9 cellular contexts compared by ENCODE assay signal in genomic region chr5:41193462-41194166, GRCh38. TPM values are rescaled to one million over a fixed set of nuclear protein-coding genes. Genes with fewer than 3 reads are reported as not detected.
DNase-seq lines count a peak whose midpoint lies in the region; ATAC-seq, FAIRE-seq and TF ChIP-seq lines count a peak whose summit lies in the region.
"Had no signal": no experiment of that assay in that cellular context is flagged by ENCODE, and none has a peak within 500 bp of the region (broad histone marks: within the 10 kb centered on the region; RNA-seq: fewer than 3 reads in every experiment).

No MANE protein-coding gene starts in this region.

- 15 to 26% methylated on average over 5 of the region's 5 CpGs for WGBS in GM23248 (ENCODE audit: low coverage in 1 of 2, low lambda C conversion rate in 2 of 2, missing lambda C conversion rate in 2 of 2), 2 experiments
- WGBS in right cardiac atrium: 6% methylated on average over 5 of the region's 5 CpGs

- no peaks in the 10 kb centered on the region for H3K27me3 ChIP-seq in GM23248 (replicated peaks; ENCODE audit: insufficient read depth)
- H3K27me3 ChIP-seq in astrocyte (ENCODE audit: insufficient read depth, low read length): no peaks in the 10 kb centered on the region
- H3K27me3 ChIP-seq in right cardiac atrium (ENCODE audit: control insufficient read depth, insufficient read depth): no peaks in the 10 kb centered on the region
- no peaks in the 10 kb centered on the region for H3K27me3 ChIP-seq in gastrocnemius medialis

- no peaks in the 10 kb centered on the region for H3K9me3 Mint-ChIP-seq in astrocyte (ENCODE audit: unreplicated experiment)
- H3K9me3 Mint-ChIP-seq in stimulated activated effector memory CD8-positive, alpha-beta T cell treated with anti-CD3 and anti-CD28 coated beads, Interleukin-12 subunit alpha, Interleukin-12 subunit beta, amount 100 ng/mL, for 72 hours: peaks cover 3% of the 10 kb centered on the region

- no peaks in the 10 kb centered on the region for H3K27me3 Mint-ChIP-seq in astrocyte (ENCODE audit: low read depth, unreplicated experiment)

- H4K20me1 ChIP-seq in GM23248 (ENCODE audit: insufficient read depth): no peaks in the 10 kb centered on the region
- no peaks in the 10 kb centered on the region for H4K20me1 ChIP-seq in astrocyte (ENCODE audit: insufficient read depth, low read length)

- no peak overlapping the region for H3K27ac ChIP-seq in GM23248
- peak overlapping the region; percentile 8 for H3K27ac ChIP-seq in astrocyte (ENCODE audit: low read depth, low read length)
- peak overlapping the region; percentile 20 for H3K27ac ChIP-seq in right cardiac atrium (ENCODE audit: low read length)
- peak overlapping the region; percentile 62 to 71 (median 65) for H3K27ac ChIP-seq in gastrocnemius medialis

- H3F3A ChIP-seq in GM23248 (ENCODE audit: insufficient read depth): no peaks in the 10 kb centered on the region

- no peak for TF ChIP-seq POLR2A in gastrocnemius medialis (IDR thresholded peaks at IDR 0.05)

- in situ Hi-C loops in GM23248 (cut with MboI): no loop called here
- in situ Hi-C loops in gastrocnemius medialis (cut with MboI; ENCODE audit: low sequenced_read_pairs in 4 of 4): no loop called here

- H2AFZ ChIP-seq in GM23248 (no peak overlapping the region), astrocyte (ENCODE audit: low read depth, low read length) (no peak overlapping the region)

- no peaks in the 10 kb centered on the region for H3K4me1 Mint-ChIP-seq in astrocyte (ENCODE audit: low read depth, unreplicated experiment)
- H3K4me1 Mint-ChIP-seq in stimulated activated effector memory CD8-positive, alpha-beta T cell treated with anti-CD3 and anti-CD28 coated beads, Interleukin-12 subunit alpha, Interleukin-12 subunit beta, amount 100 ng/mL, for 72 hours: no peaks in the 10 kb centered on the region

- no peaks in the 10 kb centered on the region for H3K9me2 ChIP-seq in GM23248 (ENCODE audit: insufficient read depth)

- H3K4me1 ChIP-seq in GM23248 (ENCODE audit: insufficient read depth) (no peaks in the 10 kb centered on the region), astrocyte (ENCODE audit: insufficient read depth, low read length) (peaks cover 2% of the 10 kb centered on the region), right cardiac atrium (ENCODE audit: control insufficient read depth, insufficient read depth, low read length) (no peaks in the 10 kb centered on the region), gastrocnemius medialis (peaks cover 10 to 27% of the 10 kb centered on the region in 2 donors)

- H3K36me3 ChIP-seq in GM23248 (ENCODE audit: low read depth) (no peaks in the 10 kb centered on the region), astrocyte (ENCODE audit: insufficient read depth, low read length) (no peaks in the 10 kb centered on the region), gastrocnemius medialis (no peaks in the 10 kb centered on the region)

- intact Hi-C loops in right cardiac atrium (cut with DNase I): loop anchor here in 1 of 4 donors (10.0 kb wide), 1 partner anchor 199 kb away; no protein-coding TSS in a partner anchor
- intact Hi-C loops in gastrocnemius medialis (cut with DNase I; ENCODE audit: low total_unique reads): loop anchor here (10.0 kb wide), 1 partner anchor 199 kb away; no protein-coding TSS in a partner anchor

- H3K9ac ChIP-seq in GM23248 (no peak overlapping the region), astrocyte (ENCODE audit: low read length) (no peak overlapping the region)

- no peak overlapping the region for H3K4me3 Mint-ChIP-seq in astrocyte (ENCODE audit: unreplicated experiment)
- H3K4me3 Mint-ChIP-seq in stimulated activated effector memory CD8-positive, alpha-beta T cell treated with anti-CD3 and anti-CD28 coated beads, Interleukin-12 subunit alpha, Interleukin-12 subunit beta, amount 100 ng/mL, for 72 hours: no peak overlapping the region

- H3K27ac Mint-ChIP-seq in astrocyte (ENCODE audit: unreplicated experiment): no peak overlapping the region
- H3K27ac Mint-ChIP-seq in stimulated activated effector memory CD8-positive, alpha-beta T cell treated with anti-CD3 and anti-CD28 coated beads, Interleukin-12 subunit alpha, Interleukin-12 subunit beta, amount 100 ng/mL, for 72 hours: no peak overlapping the region

- H3K36me3 Mint-ChIP-seq in astrocyte (ENCODE audit: low read depth, unreplicated experiment): no peaks in the 10 kb centered on the region
- H3K36me3 Mint-ChIP-seq in stimulated activated effector memory CD8-positive, alpha-beta T cell treated with anti-CD3 and anti-CD28 coated beads, Interleukin-12 subunit alpha, Interleukin-12 subunit beta, amount 100 ng/mL, for 72 hours: no peaks in the 10 kb centered on the region

- ATAC-seq in right cardiac atrium: peak; percentile 97 to 98
- peak; percentile 93 to 97 for ATAC-seq in gastrocnemius medialis
- ATAC-seq in HG02610 (IDR thresholded peaks at IDR 0.05; ENCODE audit: unreplicated experiment): no peak
- no peak for ATAC-seq in stimulated activated effector memory CD8-positive, alpha-beta T cell treated with anti-CD3 and anti-CD28 coated beads, Interleukin-12 subunit alpha, Interleukin-12 subunit beta, amount 100 ng/mL, for 72 hours

- H3K79me2 ChIP-seq in GM23248 (ENCODE audit: insufficient read depth) (no peaks in the 10 kb centered on the region), astrocyte (ENCODE audit: insufficient read depth, low read length) (no peaks in the 10 kb centered on the region)

- no peaks in the 10 kb centered on the region for H3K9me3 ChIP-seq in GM23248 (ENCODE audit: low read depth)
- no peaks in the 10 kb centered on the region for H3K9me3 ChIP-seq in astrocyte (ENCODE audit: insufficient read depth, low read depth, low read length)
- no peaks in the 10 kb centered on the region for H3K9me3 ChIP-seq in right cardiac atrium (ENCODE audit: control insufficient read depth, low read length)
- no peaks in the 10 kb centered on the region for H3K9me3 ChIP-seq in gastrocnemius medialis

- no peak overlapping the region for H3K4me3 ChIP-seq in GM23248
- H3K4me3 ChIP-seq in astrocyte (ENCODE audit: insufficient read depth, low read depth, low read length): no peak overlapping the region
- no peak overlapping the region for H3K4me3 ChIP-seq in right cardiac atrium (ENCODE audit: low read length)
- H3K4me3 ChIP-seq in gastrocnemius medialis: no peak overlapping the region

- no peak for FAIRE-seq in astrocyte (lab: Jason Lieb, UNC)

- H3K4me2 ChIP-seq in GM23248 (ENCODE audit: unreplicated experiment) (no peak overlapping the region), astrocyte (ENCODE audit: low read length) (no peak overlapping the region)

- TF ChIP-seq CTCF in astrocyte (IDR thresholded peaks at IDR 0.05; ENCODE audit: insufficient read depth, low read depth, low read length) (no peak), gastrocnemius medialis (IDR thresholded peaks at IDR 0.05 in 4 of 5, conservative IDR thresholded peaks at IDR 0.05 in 1 of 5) (no peak)

- DNase-seq in GM23248 (peak; percentile 10), astrocyte (ENCODE audit: low read depth) (peak; percentile 88), right cardiac atrium (peak; percentile 99 to 100 (median 99)), gastrocnemius medialis (peak; percentile 89 to 93), HK-2 (ENCODE audit: unreplicated experiment) (no peak), GM03348 (ENCODE audit: low spot score) (no peak)
- no peak for DNase-seq in stimulated activated effector memory CD8-positive, alpha-beta T cell treated with anti-CD3 and anti-CD28 coated beads, Interleukin-12 subunit alpha, Interleukin-12 subunit beta, amount 100 ng/mL, for 72 hours (ENCODE audit: low spot score in 2 of 2)

RNA-seq across cellular contexts. Expression of gene C6, which starts 19.7 kb away (rescaled TPM):
- total RNA-seq in GM23248 (2014; rRNA removed; shearing (Covaris generic)): not detected in 2 replicates
- polyA plus RNA-seq in GM23248 (2016; fragmentation: Nextera tagmentation; extraction: Ambion mirVana): not detected in 2 replicates
- not detected in 2 replicates for total RNA-seq in astrocyte
- 100 to 1,000 TPM; 128 to 322 (median 149) TPM for total RNA-seq in right cardiac atrium
- polyA plus RNA-seq in right cardiac atrium: 71.2 TPM
- 1 to 10 TPM in 1 of 4 donors, under 1 TPM in 2, not detected in 1; 0.46 to 1.4 (median 0.97) TPM for total RNA-seq in gastrocnemius medialis
- total RNA-seq: glomerular endothelial cell had no signal

Comparison
In these comparisons a context has a peak if more than half of its experiments do, and no peak if none do; other contexts are left out.
1. DNase-seq: peak in GM23248 (single experiment), astrocyte (single experiment), right cardiac atrium (3 of 3) and gastrocnemius medialis (2 of 2); none in HK-2 (single experiment), GM03348 (single experiment) and stimulated activated effector memory CD8-positive, alpha-beta T cell treated with anti-CD3 and anti-CD28 coated beads, Interleukin-12 subunit alpha, Interleukin-12 subunit beta, amount 100 ng/mL, for 72 hours (0 of 2).
2. ATAC-seq: peak in right cardiac atrium (2 of 2) and gastrocnemius medialis (2 of 2); none in HG02610 (single experiment) and stimulated activated effector memory CD8-positive, alpha-beta T cell treated with anti-CD3 and anti-CD28 coated beads, Interleukin-12 subunit alpha, Interleukin-12 subunit beta, amount 100 ng/mL, for 72 hours (single experiment).
3. RNA of gene C6, which starts 19.7 kb away (total RNA-seq): 128 to 322 TPM in right cardiac atrium; 0.46 to 1.4 TPM in gastrocnemius medialis, not detected in GM23248 and not detected in astrocyte; every median in the first group is over 10 times any median in the second.